Comparison of ENCODE assay signal across 11 cellular contexts in genomic region chr19:35347171-35347929, GRCh38. TPM values are rescaled to one million over a fixed set of nuclear protein-coding genes. Genes with fewer than 3 reads are reported as not detected.
DNase-seq lines count a peak whose midpoint lies in the region; ATAC-seq and TF ChIP-seq lines count a peak whose summit lies in the region.
"Had no signal": no experiment of that assay in that cellular context is flagged by ENCODE, and none has a peak within 500 bp of the region (broad histone marks: within the 10 kb centered on the region; RNA-seq: fewer than 3 reads in every experiment).

Gene FFAR1, plus strand, starts transcription at chr19:35347902. Its CDS starts 3,650 bp downstream, at chr19:35351552.

- peak; percentile 27 to 40 for DNase-seq in activated CD4-positive, alpha-beta T cell treated with anti-CD3 and anti-CD28 coated beads for 24 hours (ENCODE audit: low read depth in 2 of 2)
- DNase-seq in activated CD4-positive, alpha-beta T cell treated with anti-CD3 and anti-CD28 coated beads for 1 hour, result no peak
- DNase-seq in activated CD4-positive, alpha-beta T cell treated with anti-CD3 and anti-CD28 coated beads for 4 hours, result peak; percentile 40 to 45
- DNase-seq in lung (ENCODE audit: low spot score) (peak; percentile 46), vagina (ENCODE audit: extremely low spot score in 2 of 2) (peak; percentile 19 to 22), NCI-H1105 (lab: John Stamatoyannopoulos, UW) (no peak), DMS53 treated with DMSO at 0.1 percent for 48 hours (lab: John Stamatoyannopoulos, UW; ENCODE audit: unreplicated experiment) (no peak)

- no peaks in the 10 kb centered on the region for H3K36me3 ChIP-seq in lung (ENCODE audit: control insufficient read depth in 2 of 2, insufficient read depth in 2 of 2, low read length in 2 of 2)
- H3K36me3 ChIP-seq in vagina, result no peaks in the 10 kb centered on the region
- H3K36me3 ChIP-seq: heart left ventricle had no signal

- TF ChIP-seq POLR2A in vagina (IDR thresholded peaks at IDR 0.05), result no peak

- H3K9me3 ChIP-seq in lung (ENCODE audit: control insufficient read depth in 2 of 2, insufficient read depth in 1 of 2, low read length in 1 of 2) (no peaks in the 10 kb centered on the region), vagina (no peaks in the 10 kb centered on the region)
- H3K9me3 ChIP-seq: A549, heart left ventricle had no signal

- H3K27me3 ChIP-seq in lung (ENCODE audit: control insufficient read depth, insufficient read depth) (no peaks in the 10 kb centered on the region), vagina (no peaks in the 10 kb centered on the region)

- WGBS in lung, 2 donors, result 28 to 44% methylated on average over 18 of the region's 18 CpGs

- ATAC-seq in HG03108 (IDR thresholded peaks at IDR 0.05; ENCODE audit: unreplicated experiment) (peak; percentile 57), lung (ENCODE audit: insufficient read depth, low FRiP score) (no peak)
- ATAC-seq: A549 had no signal

- H3K4me1 ChIP-seq in lung (ENCODE audit: control insufficient read depth in 2 of 2, insufficient read depth in 2 of 2, low read length in 2 of 2) (no peaks in the 10 kb centered on the region), vagina (no peaks in the 10 kb centered on the region)
- H3K4me1 ChIP-seq: A549 had no signal

- H3K4me3 ChIP-seq in lung (no peak within 1 kb of the TSS), vagina (no peak within 1 kb of the TSS)
- H3K4me3 ChIP-seq: A549, heart left ventricle had no signal

- H3K27ac ChIP-seq in lung (ENCODE audit: low read depth in 1 of 2, low read length in 1 of 2), result no peak within 1 kb of the TSS
- no peak within 1 kb of the TSS for H3K27ac ChIP-seq in vagina
- H3K27ac ChIP-seq: A549 had no signal

- TF ChIP-seq CTCF in lung (IDR thresholded peaks at IDR 0.05; ENCODE audit: control extremely low read depth, extremely low read depth) (no peak), vagina (IDR thresholded peaks at IDR 0.05) (no peak)

- intact Hi-C loops in vagina (cut with DNase I), result no loop called here

RNA-seq across cellular contexts. Expression of gene FFAR1, which starts in this region (rescaled TPM):
- under 1 TPM; 0.37 to 0.49 TPM for total RNA-seq in lung
- 1 to 10 TPM in 1 of 2 donors, under 1 TPM in 1; 0.06 to 1.1 TPM for polyA plus RNA-seq in lung
- total RNA-seq in vagina, result not detected
- total RNA-seq: heart left ventricle; T-helper 2 cell treated with Interferon-gamma antibody and Interleukin-4, amounts not matched to agents 100 ng/mL and 5 ng/mL, for 36 hours had no signal
- polyA plus RNA-seq: A549, heart left ventricle had no signal

Comparison
In these comparisons a context has a peak if more than half of its experiments do, and no peak if none do; other contexts are left out.
1. DNase-seq: peak in activated CD4-positive, alpha-beta T cell treated with anti-CD3 and anti-CD28 coated beads for 24 hours (2 of 2), activated CD4-positive, alpha-beta T cell treated with anti-CD3 and anti-CD28 coated beads for 4 hours (2 of 2) and lung (single experiment); none in activated CD4-positive, alpha-beta T cell treated with anti-CD3 and anti-CD28 coated beads for 1 hour (single experiment), NCI-H1105 (single experiment) and DMS53 treated with DMSO at 0.1 percent for 48 hours (single experiment).
2. Peak in DNase-seq in vagina; RNA of the gene not detected or under 1 TPM.